9 cellular contexts compared by ENCODE assay signal in genomic region chr6:39449022-39449421, GRCh38.
"Had no signal": no experiment of that assay in that cellular context is flagged by ENCODE, and none has a peak within 500 bp of the region (broad histone marks: within the 10 kb centered on the region; RNA-seq: fewer than 3 reads in every experiment).

No MANE protein-coding gene starts in this region.

- H3K9me3 ChIP-seq: HAP-1 had no signal

- H3K4me3 Mint-ChIP-seq: HFFc6 had no signal

- ATAC-seq: HCT116 had no signal

- H3K27ac ChIP-seq: GM23248, HL-60 had no signal

- H3K4me1 ChIP-seq: HAP-1 had no signal

- H3K9ac ChIP-seq: GM23248 had no signal

- H3K36me3 ChIP-seq: HAP-1 had no signal

- H2AFZ ChIP-seq: GM23248 had no signal

- H3K4me3 ChIP-seq: GM23248, HAP-1 had no signal

- DNase-seq: GM23248, GOT3, H7, HFFc6, IMR-90, KBM-7 had no signal

- H3K27ac Mint-ChIP-seq: HFFc6 had no signal
